In genomic region chrX:107726809-107727534, GRCh38 we compare ENCODE assay signal across 20 cellular contexts. TPM values are rescaled to one million over a fixed set of nuclear protein-coding genes. Genes with fewer than 3 reads are reported as not detected.
DNase-seq lines count a peak whose midpoint lies in the region; ATAC-seq, FAIRE-seq and TF ChIP-seq lines count a peak whose summit lies in the region.
"Had no signal": no experiment of that assay in that cellular context is flagged by ENCODE, and none has a peak within 500 bp of the region (broad histone marks: within the 10 kb centered on the region; RNA-seq: fewer than 3 reads in every experiment).

No MANE protein-coding gene starts in this region.

- intact Hi-C loops in endothelial cell of umbilical vein (cut with micrococcal nuclease), result no loop called here
- intact Hi-C loops in ovary (cut with DNase I), result no loop called here

- peak; percentile 79 for FAIRE-seq in A549 (lab: Jason Lieb, UNC)
- FAIRE-seq in endothelial cell of umbilical vein (lab: Jason Lieb, UNC), result peak; percentile 31
- FAIRE-seq: keratinocyte had no signal

- TF ChIP-seq RAD21 in A549 (conservative IDR thresholded peaks at IDR 0.05 in 1 of 2, IDR thresholded peaks at IDR 0.05 in 1 of 2), result no peak

- H3K4me2 ChIP-seq in A549, result peak overlapping the region; percentile 57
- H3K4me2 ChIP-seq in endothelial cell of umbilical vein (ENCODE audit: insufficient read depth, low read length), result no peak overlapping the region

- no peaks in the 10 kb centered on the region for H3K9me1 ChIP-seq in endothelial cell of umbilical vein (replicated peaks; ENCODE audit: control insufficient read depth, extremely low read depth, insufficient read depth, low read length)

- H3K9ac ChIP-seq in endothelial cell of umbilical vein (replicated peaks; ENCODE audit: extremely low read depth, insufficient read depth, low read length), result no peak overlapping the region

- TF ChIP-seq CTCF in A549 (IDR thresholded peaks at IDR 0.05) (no peak), endothelial cell of umbilical vein (IDR thresholded peaks at IDR 0.05; ENCODE audit: extremely low read depth in 1 of 2, insufficient read depth in 1 of 2, low read depth in 1 of 2, low read length in 2 of 2) (no peak), ovary (IDR thresholded peaks at IDR 0.05) (no peak)

- no TSS peak for BruUV-seq in endothelial cell of umbilical vein (replicated peaks; lab: Mats Ljungman, UMichigan)

- H3K27me3 ChIP-seq in endothelial cell of umbilical vein (ENCODE audit: control insufficient read depth in 2 of 2, insufficient read depth in 2 of 2, low read length in 2 of 2) (no peaks in the 10 kb centered on the region), ovary (no peaks in the 10 kb centered on the region)
- H3K27me3 ChIP-seq: spleen had no signal

- H3K9me3 ChIP-seq in A549, result no peaks in the 10 kb centered on the region
- H3K9me3 ChIP-seq in endothelial cell of umbilical vein (replicated peaks; ENCODE audit: control insufficient read depth, insufficient read depth, low read length), result no peaks in the 10 kb centered on the region
- H3K9me3 ChIP-seq in ovary, result no peaks in the 10 kb centered on the region
- H3K9me3 ChIP-seq: heart left ventricle, spleen had no signal

- no peaks in the 10 kb centered on the region for H4K20me1 ChIP-seq in endothelial cell of umbilical vein (replicated peaks; ENCODE audit: control insufficient read depth, extremely low read depth, insufficient read depth, low read length)

- POLR2A ChIA-PET in A549 (lab: Yijun Ruan, JAX) (interaction anchor here (0.5 to 2.2 kb wide), 2 partner anchors 10 to 46 kb away, joined by 3 to 8 read pairs; no protein-coding TSS in a partner anchor), endothelial cell of umbilical vein (lab: Charles Lee) (no interaction called here)

- ATAC-seq in A549 (peak in 1 of 2 experiments; percentile 22; a peak in 2 of 6 replicates), HG02938 (IDR thresholded peaks at IDR 0.05; ENCODE audit: unreplicated experiment) (no peak), GM21367 (IDR thresholded peaks at IDR 0.05; ENCODE audit: unreplicated experiment) (no peak)
- ATAC-seq: heart left ventricle; stimulated activated naive B cell treated with anti-CD40 and anti-IgM and Interleukin-4, amounts not matched to agents 10 μg/mL and 1 μg/mL and 100 μg/mL, for 72 hours had no signal

- dilution Hi-C loops in endothelial cell of umbilical vein (cut with MboI; ENCODE audit: extremely low pct_ligation_motif_present, low sequenced_read_pairs), result no loop called here

- H3K36me3 ChIP-seq in endothelial cell of umbilical vein (ENCODE audit: control insufficient read depth in 2 of 2, extremely low read depth in 1 of 2, insufficient read depth in 2 of 2, low read length in 2 of 2), result no peaks in the 10 kb centered on the region
- H3K36me3 ChIP-seq in ovary, result no peaks in the 10 kb centered on the region
- H3K36me3 ChIP-seq: heart left ventricle, spleen had no signal

- no peak for TF ChIP-seq POLR2A in A549 (IDR thresholded peaks at IDR 0.05; ENCODE audit: low read length)
- no peak for TF ChIP-seq POLR2A in endothelial cell of umbilical vein (IDR thresholded peaks at IDR 0.05; ENCODE audit: low read depth, low read length)
- TF ChIP-seq POLR2A in ovary (IDR thresholded peaks at IDR 0.05), result no peak

- no peak overlapping the region for H3K4me3 ChIP-seq in A549
- no peak overlapping the region for H3K4me3 ChIP-seq in endothelial cell of umbilical vein (replicated peaks in 1 of 3; ENCODE audit: insufficient read depth in 1 of 3, low read depth in 1 of 3, low read length in 3 of 3)
- H3K4me3 ChIP-seq in ovary, result no peak overlapping the region
- H3K4me3 ChIP-seq: heart left ventricle, spleen had no signal

- no peak for TF ChIP-seq EP300 in A549 (IDR thresholded peaks at IDR 0.05)
- TF ChIP-seq EP300 in ovary (IDR thresholded peaks at IDR 0.05), result no peak

- H3K79me2 ChIP-seq in endothelial cell of umbilical vein (ENCODE audit: control insufficient read depth, insufficient read depth, low read length), result no peaks in the 10 kb centered on the region

- WGBS in A549 (ENCODE audit: missing lambda C conversion rate), result 32% methylated on average over 9 of the region's 9 CpGs
- 43 to 53% (median 51%) methylated on average over 9 of the region's 9 CpGs for WGBS in ovary, 3 donors

- peak in 1 of 2 experiments; percentile 47 for DNase-seq in A549 (ENCODE audit: low read depth in 1 of 2, low spot score in 1 of 2)
- DNase-seq in HUDEP-2 (lab: John Stamatoyannopoulos, UW; ENCODE audit: unreplicated experiment in 76 of 76), result peak in 61 of 76 experiments; percentile 0 to 69 (median 17)
- peak; percentile 44 for DNase-seq in endothelial cell of umbilical vein (ENCODE audit: low read depth, low spot score)
- peak in 3 of 5 donors; percentile 45 to 51 (median 47) for DNase-seq in ovary
- no peak for DNase-seq in NCI-H1694 (lab: John Stamatoyannopoulos, UW)
- DNase-seq in H4 (ENCODE audit: low spot score), result no peak
- DNase-seq: activated CD4-positive, CD25-positive, alpha-beta regulatory T cell treated with anti-CD3 and anti-CD28 coated beads, Interleukin-2, amount 50 U/mL, for 72 hours; activated effector memory CD4-positive, alpha-beta T cell treated with anti-CD3 and anti-CD28 coated beads, Interleukin-2, amount 50 U/mL, for 16 hours; amygdala; NCI-H187; NCI-H774; spleen; stimulated activated naive B cell treated with anti-CD40 and anti-IgM and Interleukin-4, amounts not matched to agents 10 μg/mL and 1 μg/mL and 100 μg/mL, for 72 hours had no signal

- CTCF ChIA-PET in A549 (lab: Yijun Ruan, JAX) (interaction anchor here (0.8 to 2.6 kb wide), 4 partner anchors 9 to 54 kb away, joined by 3 to 10 read pairs (median 4); no protein-coding TSS in a partner anchor), endothelial cell of umbilical vein (lab: Charles Lee) (interaction anchor here (0.8 to 1.8 kb wide), 6 partner anchors 11 to 54 kb away, joined by 3 to 6 read pairs (median 4); partner anchors contain the start of genes NCBP2L and TSC22D3)

- no peak overlapping the region for H2AFZ ChIP-seq in endothelial cell of umbilical vein (ENCODE audit: low read depth, low read length)

- H3K4me1 ChIP-seq in A549 (peaks cover 69% of the 10 kb centered on the region), endothelial cell of umbilical vein (ENCODE audit: control insufficient read depth, extremely low read depth, insufficient read depth, low read length) (peaks cover 26% of the 10 kb centered on the region), ovary (ENCODE audit: insufficient read depth) (peaks cover 24% of the 10 kb centered on the region)

- H3K27ac ChIP-seq in A549 (peak overlapping the region; percentile 34 to 77; a peak in 5 of 6 replicates), endothelial cell of umbilical vein (ENCODE audit: insufficient read depth, low read depth, low read length) (no peak overlapping the region), ovary (peak overlapping the region in 1 of 2 donors; percentile 52)

TF ChIP-seq in A549, 52 proteins besides CTCF, POLR2A, EP300 and RAD21 (continues in another document):
- TF ChIP-seq TFCP2L1 (CRISPR knock-in tag; IDR thresholded peaks at IDR 0.05) (no peak), JUNB (IDR thresholded peaks at IDR 0.05) (no peak), RFX5 (IDR thresholded peaks at IDR 0.05) (no peak), GATA3 (IDR thresholded peaks at IDR 0.05; ENCODE audit: borderline replicate concordance) (no peak), JUN (IDR thresholded peaks at IDR 0.05) (no peak)

TF ChIP-seq in endothelial cell of umbilical vein, 7 proteins besides CTCF, POLR2A, EP300 and RAD21 (continues in another document):
- no peak for TF ChIP-seq EZH2 (IDR thresholded peaks at IDR 0.05; ENCODE audit: borderline replicate concordance, low read depth, low read length, severe bottlenecking)
- no peak for TF ChIP-seq MYC (IDR thresholded peaks at IDR 0.05; ENCODE audit: low read depth, low read length)
- no peak for TF ChIP-seq JUN (IDR thresholded peaks at IDR 0.05; ENCODE audit: borderline replicate concordance, insufficient read depth, insufficient read length, low read depth)
- TF ChIP-seq FOS (IDR thresholded peaks at IDR 0.05; ENCODE audit: borderline replicate concordance, insufficient read depth, low read length), result no peak

RNA-seq across cellular contexts. Expression of gene TSC22D3, which starts 48.6 kb away (rescaled TPM):
- polyA plus RNA-seq in A549 (2011; rRNA removed) (51.8 and 65.4 TPM in 2 replicates), A549 (2017; fragmentation: RNase III; extraction: RNeasy Plus Mini Kit Qiagen cat#74134 plus additional on column Dnase treatment) (10.8 to 13.3 TPM (median 12.2 TPM) in 3 replicates), endothelial cell of umbilical vein (24.7 and 37.4 TPM in 2 replicates), ovary (100 to 1,000 TPM; 221 to 241 TPM)
- 24.0 and 25.1 TPM in 2 replicates for polyA plus RNA-seq in A549 (2012; cell fraction: cytosol; rRNA removed)
- polyA plus RNA-seq in A549 (2012; cell fraction: nucleus; rRNA removed), result 55.5 and 76.3 TPM in 2 replicates
- 31.0 and 33.9 TPM in 2 replicates for polyA minus RNA-seq in A549 (2011; rRNA and poly(A)+ RNA removed)
- total RNA-seq in endothelial cell of umbilical vein (21.1 and 29.1 TPM in 2 replicates), ovary (100 to 1,000 TPM in 6 of 7 donors, 10 to 100 TPM in 1; 91.5 to 645 (median 365) TPM)
- 30.2 and 30.8 TPM in 2 replicates for polyA plus RNA-seq in endothelial cell of umbilical vein (2011; cell fraction: cytosol; rRNA removed)
- polyA plus RNA-seq in endothelial cell of umbilical vein (2011; cell fraction: nucleus; rRNA removed), result 56.8 and 76.1 TPM in 2 replicates
- 19.1 and 27.1 TPM in 2 replicates for polyA plus RNA-seq in endothelial cell of umbilical vein (2012)
- polyA minus RNA-seq in endothelial cell of umbilical vein, result 23.4 and 25.5 TPM in 2 replicates
- 39.8 TPM for polyA minus RNA-seq in endothelial cell of umbilical vein (2011; cell fraction: cytosol; rRNA and poly(A)+ RNA removed)
- 22.2 and 45.2 TPM in 2 replicates for polyA minus RNA-seq in endothelial cell of umbilical vein (2011; cell fraction: nucleus; rRNA and poly(A)+ RNA removed)
- 20.5 and 22.0 TPM in 2 replicates for total RNA-seq in H4 (2014; rRNA removed; shearing (Covaris generic))

RNA-seq across cellular contexts. Expression of gene NCBP2L, which starts 50.6 kb away (rescaled TPM):
- polyA plus RNA-seq in A549 (2011; rRNA removed) (not detected in 2 replicates), A549 (2017; fragmentation: RNase III; extraction: RNeasy Plus Mini Kit Qiagen cat#74134 plus additional on column Dnase treatment) (not detected in 3 replicates), endothelial cell of umbilical vein (not detected in 2 replicates), ovary (under 1 TPM; 0.20 to 0.35 TPM)
- not detected in 2 replicates for polyA plus RNA-seq in A549 (2012; cell fraction: cytosol; rRNA removed)
- polyA plus RNA-seq in A549 (2012; cell fraction: nucleus; rRNA removed), result not detected in 2 replicates
- polyA minus RNA-seq in A549 (2011; rRNA and poly(A)+ RNA removed), result not detected in 2 replicates
- total RNA-seq in endothelial cell of umbilical vein (not detected in 2 replicates), ovary (1 to 10 TPM in 2 of 7 donors, under 1 TPM in 4, not detected in 1; 0.28 to 1.6 (median 0.72) TPM)
- not detected in 2 replicates for polyA plus RNA-seq in endothelial cell of umbilical vein (2011; cell fraction: cytosol; rRNA removed)
- not detected in 2 replicates for polyA plus RNA-seq in endothelial cell of umbilical vein (2011; cell fraction: nucleus; rRNA removed)
- not detected in 2 replicates for polyA plus RNA-seq in endothelial cell of umbilical vein (2012)
- polyA minus RNA-seq in endothelial cell of umbilical vein, result not detected in 2 replicates
- not detected for polyA minus RNA-seq in endothelial cell of umbilical vein (2011; cell fraction: cytosol; rRNA and poly(A)+ RNA removed)
- not detected in 2 replicates for polyA minus RNA-seq in endothelial cell of umbilical vein (2011; cell fraction: nucleus; rRNA and poly(A)+ RNA removed)
- not detected in 2 replicates for total RNA-seq in H4 (2014; rRNA removed; shearing (Covaris generic))
- total RNA-seq: heart left ventricle; mucosa of gallbladder; spleen; T-helper 1 cell treated with Interleukin-12 subunit alpha and Interleukin-12 subunit beta and Interleukin-4 antibody, amounts not matched to agents 30 ng/mL and 1 ng/mL, for 36 hours; urinary bladder had no signal
- polyA plus RNA-seq: heart left ventricle, keratinocyte, urinary bladder had no signal

Comparison
In these comparisons a context has a peak if more than half of its experiments do, and no peak if none do; other contexts are left out.
1. DNase-seq: peak in HUDEP-2 (61 of 76), endothelial cell of umbilical vein (single experiment) and ovary (3 of 5); none in NCI-H1694 (single experiment) and H4 (single experiment).